ENCODE assay signal across 9 cellular contexts in genomic region chr9:134641173-134641985, GRCh38. TPM values are rescaled to one million over a fixed set of nuclear protein-coding genes. Genes with fewer than 3 reads are reported as not detected.
DNase-seq lines count a peak whose midpoint lies in the region; ATAC-seq and TF ChIP-seq lines count a peak whose summit lies in the region.
"Had no signal": no experiment of that assay in that cellular context is flagged by ENCODE, and none has a peak within 500 bp of the region (broad histone marks: within the 10 kb centered on the region; RNA-seq: fewer than 3 reads in every experiment).

COL5A1 (plus strand) TSS chr9:134641803; CDS start chr9:134642188, 385 bp downstream.

- peaks cover 27% of the 10 kb centered on the region for H3K79me2 ChIP-seq in fibroblast of lung (ENCODE audit: control insufficient read depth, insufficient read depth, low read length)

- peak within 1 kb of the TSS; percentile 98 for H3K4me2 ChIP-seq in fibroblast of lung (ENCODE audit: extremely low read depth, insufficient read depth, low read length)

- no peaks in the 10 kb centered on the region for H3K36me3 ChIP-seq in fibroblast of lung (ENCODE audit: control insufficient read depth, insufficient read depth, low read length)
- H3K36me3 ChIP-seq in muscle layer of colon (ENCODE audit: insufficient read depth, low read length): no peaks in the 10 kb centered on the region

- H3K4me3 ChIP-seq in fibroblast of lung (replicated peaks in 1 of 4; ENCODE audit: control extremely low read depth in 1 of 4, insufficient read depth in 1 of 4, low read depth in 3 of 4, low read length in 4 of 4): peak within 1 kb of the TSS; percentile 55 to 92 (median 77)
- H3K4me3 ChIP-seq in muscle layer of colon (ENCODE audit: low read depth in 1 of 2, low read length in 2 of 2): peak within 1 kb of the TSS; percentile 63 to 67

- TF ChIP-seq CTCF in C4-2B (conservative IDR thresholded peaks at IDR 0.05) (no peak), fibroblast of lung (conservative IDR thresholded peaks at IDR 0.05 in 1 of 2, IDR thresholded peaks at IDR 0.05 in 1 of 2; ENCODE audit: low read depth in 1 of 2, low read length in 2 of 2) (peak in 1 of 2 donors; percentile 20)

- H3K27me3 ChIP-seq in fibroblast of lung (ENCODE audit: control insufficient read depth, insufficient read depth, low read length): no peaks in the 10 kb centered on the region
- no peaks in the 10 kb centered on the region for H3K27me3 ChIP-seq in muscle layer of colon (ENCODE audit: control insufficient read depth in 1 of 2, insufficient read depth in 2 of 2, low read length in 2 of 2)

- H2AFZ ChIP-seq in fibroblast of lung (ENCODE audit: low read length): no peak within 1 kb of the TSS

- H3K4me1 ChIP-seq in fibroblast of lung (ENCODE audit: control insufficient read depth, extremely low read depth, insufficient read depth, low read length) (peaks cover 16% of the 10 kb centered on the region), muscle layer of colon (ENCODE audit: insufficient read depth, low read length) (peaks cover 28% of the 10 kb centered on the region)

- H4K20me1 ChIP-seq in fibroblast of lung (ENCODE audit: control insufficient read depth, extremely low read depth, insufficient read depth, low read length): no peaks in the 10 kb centered on the region

- DNase-seq in NCI-H1105 treated with DMSO at 0.1 percent for 48 hours (lab: John Stamatoyannopoulos, UW): peak; percentile 82
- DNase-seq in activated T-cell treated with anti-CD3 and anti-CD28 coated beads for 48 hours (ENCODE audit: low read depth): peak; percentile 25
- peak; percentile 90 to 92 for DNase-seq in fibroblast of lung (ENCODE audit: low read depth in 2 of 2)
- peak; percentile 8 to 9 for DNase-seq in stimulated activated CD8-positive, alpha-beta memory T cell treated with anti-CD3 and anti-CD28 coated beads, Interleukin-2, amount 100 ng/mL, for 48 hours (ENCODE audit: low read depth in 2 of 2)
- no peak for DNase-seq in cortex of kidney (lab: John Stamatoyannopoulos, UW)

- H3K9me3 ChIP-seq in fibroblast of lung (ENCODE audit: control insufficient read depth, insufficient read depth, low read depth, low read length) (no peaks in the 10 kb centered on the region), muscle layer of colon (ENCODE audit: low read length) (no peaks in the 10 kb centered on the region)

- H3K9ac ChIP-seq in fibroblast of lung (ENCODE audit: insufficient read depth, low read length) (peak within 1 kb of the TSS; percentile 84), muscle layer of colon (ENCODE audit: low read length) (peak within 1 kb of the TSS; percentile 77)

- ATAC-seq in HG03108 (IDR thresholded peaks at IDR 0.05; ENCODE audit: unreplicated experiment): no peak
- ATAC-seq: HCT116 had no signal

- H3K27ac ChIP-seq in C4-2B (peak within 1 kb of the TSS; percentile 23), fibroblast of lung (ENCODE audit: insufficient read depth, low read length) (peak within 1 kb of the TSS; percentile 77), muscle layer of colon (ENCODE audit: low read depth, low read length) (peak within 1 kb of the TSS; percentile 99)

RNA-seq across cellular contexts. Expression of gene COL5A1, which starts in this region (rescaled TPM):
- total RNA-seq in fibroblast of lung: 63.7 and 72.8 TPM in 2 replicates
- polyA plus RNA-seq in fibroblast of lung: 83.9 and 109 TPM in 2 replicates
- 164 and 250 TPM in 2 replicates for polyA plus RNA-seq in fibroblast of lung (2012)
- polyA minus RNA-seq in fibroblast of lung (ENCODE audit: low replicate concordance): 171 and 250 TPM in 2 replicates

Comparison
In these comparisons a context has a peak if more than half of its experiments do, and no peak if none do; other contexts are left out.
1. H3K27ac ChIP-seq: peak in every context shown above with its lines; median percentile 99 in muscle layer of colon; 77 in fibroblast of lung; 23 in C4-2B.